ENCODE assay signal across 8 cellular contexts in genomic region chr1:28553229-28553930, GRCh38. TPM values are rescaled to one million over a fixed set of nuclear protein-coding genes. Genes with fewer than 3 reads are reported as not detected.
DNase-seq lines count a peak whose midpoint lies in the region; ATAC-seq and TF ChIP-seq lines count a peak whose summit lies in the region.

No MANE protein-coding gene starts in this region.

- H3K27ac Mint-ChIP-seq in activated naive CD8-positive, alpha-beta T cell treated with anti-CD3 and anti-CD28 coated beads, Interleukin-2, amount 10 ng/mL, durations not matched to agents 7 days and 5 days = peak overlapping the region; percentile 96

- H3K27me3 Mint-ChIP-seq in activated naive CD8-positive, alpha-beta T cell treated with anti-CD3 and anti-CD28 coated beads, Interleukin-2, amount 10 ng/mL, durations not matched to agents 7 days and 5 days = no peaks in the 10 kb centered on the region

- no peaks in the 10 kb centered on the region for H3K9me3 Mint-ChIP-seq in activated naive CD8-positive, alpha-beta T cell treated with anti-CD3 and anti-CD28 coated beads, Interleukin-2, amount 10 ng/mL, durations not matched to agents 7 days and 5 days

- no peak for TF ChIP-seq CTCF in GM06990 (IDR thresholded peaks at IDR 0.05; ENCODE audit: insufficient read depth, low read length, poor library complexity, severe bottlenecking)

- H3K4me1 Mint-ChIP-seq in activated naive CD8-positive, alpha-beta T cell treated with anti-CD3 and anti-CD28 coated beads, Interleukin-2, amount 10 ng/mL, durations not matched to agents 7 days and 5 days = peaks cover 20% of the 10 kb centered on the region

- peaks cover 6% of the 10 kb centered on the region for H3K4me1 ChIP-seq in neuron (ENCODE audit: insufficient read depth, low read length)

- DNase-seq in A172 (ENCODE audit: low spot score) = peak; percentile 7
- DNase-seq in GM06990 (ENCODE audit: extremely low read depth, insufficient read length) = peak; percentile 72
- peak; percentile 38 for DNase-seq in NCI-H2107 treated with DMSO at 0.1 percent for 48 hours (lab: John Stamatoyannopoulos, UW; ENCODE audit: unreplicated experiment)
- no peak for DNase-seq in activated naive CD8-positive, alpha-beta T cell treated with anti-CD3 and anti-CD28 coated beads, Interleukin-2, amount 10 ng/mL, durations not matched to agents 7 days and 5 days
- peak; percentile 41 for DNase-seq in glomerular visceral epithelial cell (ENCODE audit: extremely low spot score)
- DNase-seq in H4 (ENCODE audit: low spot score) = no peak

- no peaks in the 10 kb centered on the region for H3K9me3 ChIP-seq in neuron (ENCODE audit: low read length)

- POLR2A ChIA-PET in activated naive CD8-positive, alpha-beta T cell treated with anti-CD3 and anti-CD28 coated beads, Interleukin-2, amount 10 ng/mL, durations not matched to agents 7 days and 5 days (lab: Charles Lee) = interaction anchor here (0.6 to 2.5 kb wide), 16 partner anchors 24 to 634 kb away, joined by 3 to 59 read pairs (median 5); partner anchors contain the start of genes ATP5IF1, GMEB1, RCC1 and RNU11

- H3K36me3 Mint-ChIP-seq in activated naive CD8-positive, alpha-beta T cell treated with anti-CD3 and anti-CD28 coated beads, Interleukin-2, amount 10 ng/mL, durations not matched to agents 7 days and 5 days = peaks cover 17% of the 10 kb centered on the region

- H3K27me3 ChIP-seq in GM06990 (replicated peaks; ENCODE audit: control insufficient read depth, insufficient read depth, low read length) (no peaks in the 10 kb centered on the region), neuron (ENCODE audit: insufficient read depth, low read length) (no peaks in the 10 kb centered on the region)

- H2AFZ ChIP-seq in neuron (ENCODE audit: low read depth, low read length) = peak overlapping the region; percentile 93

- peak; percentile 6 for ATAC-seq in HG02623 (IDR thresholded peaks at IDR 0.05; ENCODE audit: unreplicated experiment)
- ATAC-seq in activated naive CD8-positive, alpha-beta T cell treated with anti-CD3 and anti-CD28 coated beads, Interleukin-2, amount 10 ng/mL, durations not matched to agents 7 days and 5 days (ENCODE audit: low read depth) = peak; percentile 23

- H3K36me3 ChIP-seq in GM06990 (ENCODE audit: control insufficient read depth, insufficient read depth, low read length) (no peaks in the 10 kb centered on the region), neuron (ENCODE audit: insufficient read depth, low read length) (peaks cover 19% of the 10 kb centered on the region)

- peak overlapping the region; percentile 93 for H3K4me3 Mint-ChIP-seq in activated naive CD8-positive, alpha-beta T cell treated with anti-CD3 and anti-CD28 coated beads, Interleukin-2, amount 10 ng/mL, durations not matched to agents 7 days and 5 days

- H3K4me3 ChIP-seq in GM06990 (replicated peaks; ENCODE audit: low read depth, low read length) = peak overlapping the region; percentile 98
- peak overlapping the region; percentile 91 for H3K4me3 ChIP-seq in neuron (ENCODE audit: low read length)

RNA-seq across cellular contexts. Expression of gene TRNAU1AP, which starts 0.5 kb away (rescaled TPM):
- total RNA-seq in A172 (2014; rRNA removed; shearing (Covaris generic)) = 15.2 and 17.1 TPM in 2 replicates
- 10 to 100 TPM; 54.2 to 58.9 TPM for total RNA-seq in activated naive CD8-positive, alpha-beta T cell treated with anti-CD3 and anti-CD28 coated beads, Interleukin-2, amount 10 ng/mL, durations not matched to agents 7 days and 5 days
- 25.6 and 25.8 TPM in 2 replicates for total RNA-seq in H4 (2014; rRNA removed; shearing (Covaris generic))

RNA-seq across cellular contexts. Expression of gene RAB42, which starts 38.7 kb away (rescaled TPM):
- total RNA-seq in A172 (2014; rRNA removed; shearing (Covaris generic)) = 0.17 TPM in 1 of 2 replicates, not detected in the other
- total RNA-seq in activated naive CD8-positive, alpha-beta T cell treated with anti-CD3 and anti-CD28 coated beads, Interleukin-2, amount 10 ng/mL, durations not matched to agents 7 days and 5 days = under 1 TPM; 0.50 to 0.79 TPM
- not detected in 2 replicates for total RNA-seq in H4 (2014; rRNA removed; shearing (Covaris generic))

RNA-seq across cellular contexts. Expression of gene RCC1, which starts 47.5 kb away (rescaled TPM):
- total RNA-seq in A172 (2014; rRNA removed; shearing (Covaris generic)) = 20.1 and 28.6 TPM in 2 replicates
- 10 to 100 TPM; 46.2 to 51.7 TPM for total RNA-seq in activated naive CD8-positive, alpha-beta T cell treated with anti-CD3 and anti-CD28 coated beads, Interleukin-2, amount 10 ng/mL, durations not matched to agents 7 days and 5 days
- total RNA-seq in H4 (2014; rRNA removed; shearing (Covaris generic)) = 63.2 and 65.6 TPM in 2 replicates

Comparison
In these comparisons a context has a peak if more than half of its experiments do, and no peak if none do; other contexts are left out.
1. DNase-seq: peak in A172 (single experiment), GM06990 (single experiment), NCI-H2107 treated with DMSO at 0.1 percent for 48 hours (single experiment) and glomerular visceral epithelial cell (single experiment); none in activated naive CD8-positive, alpha-beta T cell treated with anti-CD3 and anti-CD28 coated beads, Interleukin-2, amount 10 ng/mL, durations not matched to agents 7 days and 5 days (single experiment) and H4 (single experiment).